24 cellular contexts compared by ENCODE assay signal in the genomic region with DNA sequence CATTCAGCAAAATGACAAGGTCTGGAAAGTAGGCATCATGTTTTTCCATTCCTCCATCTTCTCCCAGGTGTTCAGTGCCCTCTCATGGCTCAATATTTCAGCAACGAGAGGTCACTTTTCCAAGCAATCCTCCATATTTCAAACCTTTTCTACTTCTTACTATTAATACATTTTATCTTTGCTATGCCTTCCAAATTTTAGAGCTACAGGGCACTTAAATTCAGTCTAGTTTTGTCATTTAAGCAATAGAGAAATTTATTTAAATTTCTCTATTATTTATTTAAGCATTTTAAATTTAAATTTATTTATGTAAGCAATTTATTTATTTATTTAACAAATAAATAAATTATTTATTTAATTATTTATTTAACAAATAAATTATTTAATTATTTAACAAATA.
DNase-seq lines count a peak whose midpoint lies in the region; ATAC-seq and TF ChIP-seq lines count a peak whose summit lies in the region.
"Had no signal": no experiment of that assay in that cellular context is flagged by ENCODE, and none has a peak within 500 bp of the region (broad histone marks: within the 10 kb centered on the region; RNA-seq: fewer than 3 reads in every experiment).

No MANE protein-coding gene starts in this region.

- H3K36me3 ChIP-seq in GM23248 (ENCODE audit: low read depth): no peaks in the 10 kb centered on the region
- no peaks in the 10 kb centered on the region for H3K36me3 ChIP-seq in neural cell (ENCODE audit: insufficient read depth, low read length)

- TF ChIP-seq RAD21 in neural cell (conservative IDR thresholded peaks at IDR 0.05): peak; percentile 19

- DNase-seq in GM23248 (peak; percentile 1), NCI-H69 (lab: John Stamatoyannopoulos, UW) (peak; percentile 4), DMS53 (lab: John Stamatoyannopoulos, UW) (no peak), NCI-H2227 (lab: John Stamatoyannopoulos, UW; ENCODE audit: unreplicated experiment) (no peak)
- DNase-seq: Caco-2; CD8-positive, alpha-beta T cell; DMS79 treated with DMSO at 0.1 percent for 48 hours; GF-D8; H9; HFFc6; Karpas-422; NCI-H1048; NCI-H1694; NCI-H2029 treated with DMSO at 0.1 percent for 48 hours; NCI-H446; NCI-H524 treated with DMSO at 0.1 percent for 48 hours; RPMI8226; SHP77; T-helper 1 cell had no signal

- H3F3A ChIP-seq in GM23248 (ENCODE audit: insufficient read depth) (no peaks in the 10 kb centered on the region), neural cell (ENCODE audit: insufficient read depth, low read length, poor library complexity, severe bottlenecking) (no peaks in the 10 kb centered on the region)

- H3K4me1 ChIP-seq in GM23248 (ENCODE audit: insufficient read depth): no peaks in the 10 kb centered on the region
- H3K4me1 ChIP-seq: Caco-2 had no signal

- H3K9me3 ChIP-seq in GM23248 (ENCODE audit: low read depth) (no peaks in the 10 kb centered on the region), neural cell (ENCODE audit: low read length) (no peaks in the 10 kb centered on the region)
- H3K9me3 ChIP-seq: Caco-2 had no signal

- H3K4me3 ChIP-seq in GM23248 (no peak overlapping the region), neural cell (ENCODE audit: low read length) (no peak overlapping the region)

- H3K79me2 ChIP-seq in GM23248 (ENCODE audit: insufficient read depth) (no peaks in the 10 kb centered on the region), neural cell (replicated peaks; ENCODE audit: insufficient read depth, low read length) (no peaks in the 10 kb centered on the region)

- WGBS in GM23248 (ENCODE audit: low coverage in 1 of 2, low lambda C conversion rate in 2 of 2, missing lambda C conversion rate in 2 of 2), 2 experiments: 43 to 59% methylated on average over 1 of the region's 1 CpG

- H3K4me2 ChIP-seq in GM23248 (ENCODE audit: unreplicated experiment): no peak overlapping the region
- H3K4me2 ChIP-seq in neural cell (ENCODE audit: low read length): no peak overlapping the region

- ATAC-seq in HG03354 (IDR thresholded peaks at IDR 0.05; ENCODE audit: poor library complexity, severe bottlenecking, unreplicated experiment) (peak; percentile 6), HG02623 (IDR thresholded peaks at IDR 0.05; ENCODE audit: unreplicated experiment) (no peak)
- ATAC-seq: CD8-positive, alpha-beta T cell had no signal

- no peak overlapping the region for H2AFZ ChIP-seq in GM23248
- H2AFZ ChIP-seq in neural cell (ENCODE audit: low read depth, low read length): no peak overlapping the region

- H3K9me2 ChIP-seq in GM23248 (ENCODE audit: insufficient read depth) (no peaks in the 10 kb centered on the region), neural cell (ENCODE audit: insufficient read depth, low read length) (no peaks in the 10 kb centered on the region)

- no peak for TF ChIP-seq EP300 in neural cell (conservative IDR thresholded peaks at IDR 0.05; ENCODE audit: poor library complexity, severe bottlenecking)

- H4K20me1 ChIP-seq in GM23248 (ENCODE audit: insufficient read depth) (no peaks in the 10 kb centered on the region), neural cell (ENCODE audit: insufficient read depth) (no peaks in the 10 kb centered on the region)

- H3K27me3 ChIP-seq in GM23248 (replicated peaks; ENCODE audit: insufficient read depth) (no peaks in the 10 kb centered on the region), neural cell (ENCODE audit: insufficient read depth, low read depth, low read length) (no peaks in the 10 kb centered on the region)

- no peak overlapping the region for H3K27ac ChIP-seq in GM23248
- no peak overlapping the region for H3K27ac ChIP-seq in neural cell (ENCODE audit: low read length)
- H3K27ac ChIP-seq: C4-2B, HL-60 had no signal

- H3K9ac ChIP-seq in GM23248 (no peak overlapping the region), neural cell (ENCODE audit: low read length) (no peak overlapping the region)

- in situ Hi-C loops in GM23248 (cut with MboI): no loop called here

- no peak for TF ChIP-seq CTCF in neural cell (IDR thresholded peaks at IDR 0.05; ENCODE audit: poor library complexity, severe bottlenecking)

TF ChIP-seq in neural cell, 6 proteins besides CTCF, POLR2A, EP300 and RAD21:
- no peak for TF ChIP-seq MXI1 (conservative IDR thresholded peaks at IDR 0.05; ENCODE audit: poor library complexity, severe bottlenecking)

Comparison
In these comparisons a context has a peak if more than half of its experiments do, and no peak if none do; other contexts are left out.
1. DNase-seq: peak in GM23248 (single experiment) and NCI-H69 (single experiment); none in DMS53 (single experiment) and NCI-H2227 (single experiment).